ENCODE assay signal across 13 cellular contexts in the genomic region with DNA sequence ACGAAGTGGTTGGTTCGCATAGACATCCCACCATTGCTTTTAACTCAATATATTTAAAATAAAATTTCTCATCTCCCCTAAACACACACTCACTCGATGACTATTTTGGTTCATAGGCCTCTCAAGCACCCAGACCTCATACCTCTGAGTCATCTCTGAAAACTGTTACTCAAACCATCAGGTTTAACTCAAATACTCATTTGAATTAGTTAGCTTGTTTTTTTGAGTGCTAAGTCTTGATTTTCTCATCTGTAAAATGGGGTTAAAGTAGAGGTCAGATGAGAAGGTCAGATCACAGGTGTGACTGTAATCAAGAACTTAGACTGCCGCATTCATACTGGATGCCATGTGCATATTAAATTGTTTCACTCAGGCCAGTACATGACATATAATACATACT.
DNase-seq lines count a peak whose midpoint lies in the region; ATAC-seq, FAIRE-seq and TF ChIP-seq lines count a peak whose summit lies in the region.
"Had no signal": no experiment of that assay in that cellular context is flagged by ENCODE, and none has a peak within 500 bp of the region (broad histone marks: within the 10 kb centered on the region; RNA-seq: fewer than 3 reads in every experiment).

No MANE protein-coding gene starts in this region.

- no peak overlapping the region for H2AK5ac ChIP-seq in mesendoderm (ENCODE audit: low read length)

- no peak for ATAC-seq in left colon

- no peak overlapping the region for H2BK15ac ChIP-seq in mesendoderm (replicated peaks; ENCODE audit: low read depth)

- H2BK120ac ChIP-seq in mesendoderm (ENCODE audit: low read depth, low read length): no peak overlapping the region

- TF ChIP-seq POLR2A in H54 (IDR thresholded peaks at IDR 0.05; ENCODE audit: low read depth, low read length): no peak

- H3K23ac ChIP-seq in mesendoderm (ENCODE audit: low read length): no peak overlapping the region

- no peak overlapping the region for H3K18ac ChIP-seq in mesendoderm (ENCODE audit: low read length)

- 100% methylated on average over 3 of the region's 4 CpGs for WGBS in mesendoderm (ENCODE audit: extremely low coverage, insufficient coverage, low lambda C conversion rate)

- no peak overlapping the region for H3K4ac ChIP-seq in mesendoderm (ENCODE audit: low read depth, low read length)

- no peaks in the 10 kb centered on the region for H3K79me1 ChIP-seq in mesendoderm (ENCODE audit: low read length)

- DNase-seq in GM06990 (ENCODE audit: extremely low read depth, insufficient read length): peak; percentile 45
- DNase-seq in H54 (ENCODE audit: insufficient read length, low spot score): no peak
- DNase-seq in RCC 7860 (ENCODE audit: low spot score): peak; percentile 59
- peak; percentile 48 for DNase-seq in glomerular visceral epithelial cell (ENCODE audit: extremely low spot score)
- no peak for DNase-seq in frontal cortex (ENCODE audit: low spot score in 2 of 2)
- DNase-seq in UCSD-AML1 (lab: John Stamatoyannopoulos, UW; ENCODE audit: unreplicated experiment): no peak
- no peak for DNase-seq in mesendoderm
- no peak for DNase-seq in left colon
- DNase-seq: activated naive CD4-positive, alpha-beta T cell treated with anti-CD3 and anti-CD28 coated beads, Interleukin-2, amount 10 ng/mL, durations not matched to agents 7 days and 5 days; DMS153; foreskin melanocyte; NCI-H187 treated with DMSO at 0.1 percent for 48 hours had no signal

- FAIRE-seq in H54 (lab: Jason Lieb, UNC) (peak; percentile 91), RCC 7860 (lab: Jason Lieb, UNC) (peak; percentile 86), frontal cortex (lab: Jason Lieb, UNC) (no peak)

- H2BK5ac ChIP-seq in mesendoderm (ENCODE audit: low read length): no peak overlapping the region

- H4K5ac ChIP-seq in mesendoderm (ENCODE audit: low read length): no peak overlapping the region

- H3K27ac ChIP-seq in mesendoderm (ENCODE audit: low read depth, low read length): no peak overlapping the region

- intact Hi-C loops in left colon (cut with DNase I, micrococcal nuclease): no loop called here

- H3K36me3 ChIP-seq in GM06990 (ENCODE audit: control insufficient read depth, insufficient read depth, low read length) (no peaks in the 10 kb centered on the region), mesendoderm (ENCODE audit: control insufficient read depth, insufficient read depth, low read length) (no peaks in the 10 kb centered on the region)
- H3K36me3 ChIP-seq: HAP-1 had no signal

- no peak overlapping the region for H4K8ac ChIP-seq in mesendoderm (ENCODE audit: low read depth, low read length)

- no peak overlapping the region for H3K4me3 ChIP-seq in GM06990 (replicated peaks; ENCODE audit: low read depth, low read length)
- no peak overlapping the region for H3K4me3 ChIP-seq in mesendoderm (ENCODE audit: low read length)
- H3K4me3 ChIP-seq: HAP-1 had no signal

- H3K4me2 ChIP-seq in mesendoderm (ENCODE audit: low read length): no peak overlapping the region

- H3K27me3 ChIP-seq in GM06990 (replicated peaks; ENCODE audit: control insufficient read depth, insufficient read depth, low read length) (no peaks in the 10 kb centered on the region), mesendoderm (ENCODE audit: insufficient read depth, low read length, poor library complexity) (no peaks in the 10 kb centered on the region)

- H3K79me2 ChIP-seq in mesendoderm (ENCODE audit: control insufficient read depth, insufficient read depth, low read length): no peaks in the 10 kb centered on the region

- H3K4me1 ChIP-seq in mesendoderm (ENCODE audit: control insufficient read depth, low read depth, low read length): no peaks in the 10 kb centered on the region

- H3K56ac ChIP-seq in mesendoderm (ENCODE audit: low read length): no peak overlapping the region

- no peak overlapping the region for H3K9ac ChIP-seq in mesendoderm (ENCODE audit: low read length)

- no peak for TF ChIP-seq CTCF in GM06990 (IDR thresholded peaks at IDR 0.05; ENCODE audit: insufficient read depth, low read length, poor library complexity, severe bottlenecking)

Comparison
In these comparisons a context has a peak if more than half of its experiments do, and no peak if none do; other contexts are left out.
1. DNase-seq: peak in GM06990 (single experiment), RCC 7860 (single experiment) and glomerular visceral epithelial cell (single experiment); none in H54 (single experiment), frontal cortex (0 of 2), UCSD-AML1 (single experiment), mesendoderm (single experiment) and left colon (0 of 2).